16 cellular contexts compared by ENCODE assay signal in the genomic region with DNA sequence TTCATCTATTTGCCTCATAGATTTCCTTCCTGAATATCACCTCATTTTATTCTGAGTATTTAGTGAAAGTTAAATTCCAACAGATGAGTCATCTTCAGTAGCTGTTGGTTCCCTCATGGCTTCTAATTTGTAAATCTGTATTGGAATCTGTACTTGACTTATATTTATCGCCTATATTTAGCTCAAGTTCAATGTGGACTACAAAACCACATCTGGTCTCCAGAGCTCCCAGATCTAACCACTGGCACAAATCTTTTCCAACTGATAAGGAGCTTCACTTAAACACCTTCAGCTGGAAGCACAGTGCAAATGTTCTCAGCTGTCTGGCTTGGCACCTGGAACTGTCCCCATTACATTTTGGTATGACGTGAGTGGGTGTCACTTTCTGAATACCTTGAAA.
A peak's percentile ranks its signal among the peaks of the same experiment; 100 is the strongest.
DNase-seq lines count a peak whose midpoint lies in the region; ATAC-seq and TF ChIP-seq lines count a peak whose summit lies in the region.
"Had no signal": no experiment of that assay in that cellular context is flagged by ENCODE, and none has a peak within 500 bp of the region (broad histone marks: within the 10 kb centered on the region; RNA-seq: fewer than 3 reads in every experiment).

No MANE protein-coding gene starts in this region.

- peak; percentile 40; the same call in 1 of the 2 replicates for ATAC-seq in PC-3
- ATAC-seq in right lobe of liver = peak; percentile 48 to 57 (median 54)
- ATAC-seq in HG03196 (IDR thresholded peaks at IDR 0.05; ENCODE audit: unreplicated experiment) = no peak
- no peak for ATAC-seq in HG03457 (IDR thresholded peaks at IDR 0.05; ENCODE audit: unreplicated experiment)
- ATAC-seq: esophagus mucosa; stimulated activated naive B cell treated with anti-CD40 and anti-IgM and Interleukin-4, amounts not matched to agents 10 μg/mL and 1 μg/mL and 100 μg/mL, for 72 hours had no signal

- peaks cover 13% of the 10 kb centered on the region for H3K4me1 ChIP-seq in BLaER1
- peaks cover 33% of the 10 kb centered on the region for H3K4me1 ChIP-seq in PC-3 (ENCODE audit: insufficient read depth, low read length)
- H3K4me1 ChIP-seq in right lobe of liver = peaks cover 0 to 28% (median 3%) of the 10 kb centered on the region in 4 donors
- H3K4me1 ChIP-seq: prostate gland had no signal

- POLR2A ChIA-PET in PC-3 (lab: Charles Lee; ENCODE audit: unreplicated experiment) = no interaction called here
- POLR2A ChIA-PET in GM10248 (lab: Yijun Ruan, JAX) = no interaction called here

- H3K27ac ChIP-seq in BLaER1 = no peak overlapping the region
- no peak overlapping the region for H3K27ac ChIP-seq in PC-3 (ENCODE audit: low read length)
- peak overlapping the region in 2 of 3 donors; percentile 58 to 76 for H3K27ac ChIP-seq in right lobe of liver
- H3K27ac ChIP-seq: prostate gland had no signal

- TF ChIP-seq CTCF in PC-3 (conservative IDR thresholded peaks at IDR 0.05; ENCODE audit: low read depth, low read length) = no peak
- TF ChIP-seq CTCF in right lobe of liver (IDR thresholded peaks at IDR 0.05) = no peak
- no peak for TF ChIP-seq CTCF in GM10248 (IDR thresholded peaks at IDR 0.05; ENCODE audit: control extremely low read depth, extremely low read depth, low read depth, missing control alignments)

- H3K9ac ChIP-seq in BLaER1 = no peak overlapping the region
- H3K9ac ChIP-seq in PC-3 (ENCODE audit: low read length) = no peak overlapping the region

- H4K20me1 ChIP-seq in BLaER1 = no peaks in the 10 kb centered on the region
- H4K20me1 ChIP-seq in PC-3 (ENCODE audit: low read length) = no peaks in the 10 kb centered on the region

- H3K36me3 ChIP-seq in BLaER1 = no peaks in the 10 kb centered on the region
- no peaks in the 10 kb centered on the region for H3K36me3 ChIP-seq in PC-3 (ENCODE audit: low read depth, low read length)
- H3K36me3 ChIP-seq in right lobe of liver = no peaks in the 10 kb centered on the region
- H3K36me3 ChIP-seq: prostate gland had no signal

- intact Hi-C loops in PC-3 (cut with micrococcal nuclease) = loop anchor here (5.0 kb wide), 1 partner anchor 82 kb away; a partner anchor contains a TSS
- intact Hi-C loops in right lobe of liver (cut with DNase I) = no loop called here

- no peaks in the 10 kb centered on the region for H3K79me2 ChIP-seq in PC-3 (ENCODE audit: low read length)

- H3K4me3 ChIP-seq in BLaER1 = no peak overlapping the region
- no peak overlapping the region for H3K4me3 ChIP-seq in PC-3 (ENCODE audit: low read length)
- no peak overlapping the region for H3K4me3 ChIP-seq in right lobe of liver
- H3K4me3 ChIP-seq: prostate gland had no signal

- CTCF ChIA-PET in PC-3 (lab: Charles Lee) = interaction anchor here (0.5 to 0.6 kb wide), 2 partner anchors 50 to 324 kb away, joined by 3 to 24 read pairs; no protein-coding TSS in a partner anchor
- CTCF ChIA-PET in GM10248 (lab: Yijun Ruan, JAX) = no interaction called here

- WGBS in right lobe of liver (ENCODE audit: insufficient coverage, low coverage, low lambda C conversion rate, missing lambda C conversion rate) = 45% methylated on average over 2 of the region's 2 CpGs

- no TSS peak for BruUV-seq in PC-3 (replicated peaks; lab: Mats Ljungman, UMichigan)

- no peaks in the 10 kb centered on the region for H3K27me3 ChIP-seq in BLaER1
- H3K27me3 ChIP-seq in PC-3 (ENCODE audit: low read length) = no peaks in the 10 kb centered on the region
- no peaks in the 10 kb centered on the region for H3K27me3 ChIP-seq in right lobe of liver

- DNase-seq in PC-3 (peak; percentile 35), dermis microvascular lymphatic vessel endothelial cell (ENCODE audit: low read depth in 2 of 2) (peak; percentile 6 to 30), right lobe of liver (peak in 1 of 3 donors; percentile 53), Kasumi-1 (lab: John Stamatoyannopoulos, UW) (no peak), GM10248 (ENCODE audit: extremely low spot score) (no peak)
- DNase-seq: activated naive CD4-positive, alpha-beta T cell treated with anti-CD3 and anti-CD28 coated beads for 36 hours; DMS79 treated with DMSO at 0.1 percent for 48 hours; NCI-H1694; NCI-H526; stimulated activated CD4-positive, alpha-beta T cell treated with anti-CD3 and anti-CD28 coated beads, Interleukin-2, amount 100 ng/mL, for 48 hours; stimulated activated naive B cell treated with anti-CD40 and anti-IgM and Interleukin-4, amounts not matched to agents 10 μg/mL and 1 μg/mL and 100 μg/mL, for 72 hours had no signal

- no peak for TF ChIP-seq POLR2A in right lobe of liver (IDR thresholded peaks at IDR 0.05)

- no peaks in the 10 kb centered on the region for H3K9me3 ChIP-seq in BLaER1
- H3K9me3 ChIP-seq in PC-3 (ENCODE audit: low read length) = no peaks in the 10 kb centered on the region
- no peaks in the 10 kb centered on the region for H3K9me3 ChIP-seq in right lobe of liver
- H3K9me3 ChIP-seq: prostate gland had no signal

- no peaks in the 10 kb centered on the region for H3K9me2 ChIP-seq in PC-3 (replicated peaks; ENCODE audit: low read length)

- no peaks in the 10 kb centered on the region for H3F3A ChIP-seq in PC-3 (ENCODE audit: low read length, unreplicated experiment)

- H3K4me2 ChIP-seq in BLaER1 = peak overlapping the region; percentile 44
- H3K4me2 ChIP-seq in PC-3 (ENCODE audit: low read length) = 0 out of 2 replicates have a peak overlapping the region, but pooled peaks have one; percentile 8

- H2AFZ ChIP-seq in PC-3 (ENCODE audit: low read length) = no peak overlapping the region

Comparison
In these comparisons a context has a peak if more than half of its experiments do, and no peak if none do; other contexts are left out.
1. H3K27ac ChIP-seq: peak in right lobe of liver (2 of 3); none in BLaER1 (single experiment) and PC-3 (single experiment).
2. ATAC-seq: peak in PC-3 (single experiment) and right lobe of liver (4 of 4); none in HG03196 (single experiment) and HG03457 (single experiment).
3. DNase-seq: peak in PC-3 (single experiment) and dermis microvascular lymphatic vessel endothelial cell (2 of 2); none in Kasumi-1 (0 of 2) and GM10248 (single experiment).